28 cellular contexts compared by ENCODE assay signal in the genomic region with DNA sequence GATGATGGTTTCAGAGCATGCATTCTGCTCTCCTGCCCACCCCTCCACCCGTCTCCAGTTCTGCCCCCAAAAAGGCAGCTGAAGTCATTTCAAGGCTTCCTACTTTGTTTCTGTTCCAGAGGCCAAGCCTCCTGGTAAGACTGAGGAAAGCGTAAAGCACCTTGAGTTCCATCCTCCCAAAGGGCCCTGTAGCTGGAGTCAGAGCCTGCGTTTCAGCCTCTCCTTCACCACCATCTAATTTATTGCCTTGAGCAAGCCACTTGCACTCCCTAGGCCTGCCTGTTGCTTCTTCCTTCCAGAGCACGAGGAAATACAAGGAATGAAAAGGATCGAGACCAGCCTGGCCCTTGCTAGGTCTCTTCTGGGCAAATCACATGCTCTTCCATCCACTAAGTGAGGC.
"Had no signal": no experiment of that assay in that cellular context is flagged by ENCODE, and none has a peak within 500 bp of the region (broad histone marks: within the 10 kb centered on the region; RNA-seq: fewer than 3 reads in every experiment).

No MANE protein-coding gene starts in this region.

- H3K9me3 ChIP-seq: ovary, psoas muscle, right lobe of liver, sigmoid colon, stomach, thoracic aorta, thyroid gland, tibial nerve, upper lobe of left lung had no signal

- H3K27me3 ChIP-seq: ovary, right lobe of liver, sigmoid colon, thyroid gland, tibial nerve, upper lobe of left lung had no signal

- FAIRE-seq: small intestine, urothelium cell line had no signal

- H3K4me1 Mint-ChIP-seq: stimulated activated effector memory CD8-positive, alpha-beta T cell treated with anti-CD3 and anti-CD28 coated beads, Interleukin-12 subunit alpha, Interleukin-12 subunit beta, amount 100 ng/mL, for 72 hours had no signal

- H3K4me1 ChIP-seq: parathyroid adenoma had no signal

- H3K27ac Mint-ChIP-seq: natural killer cell; nephron; neural progenitor cell; progenitor cell of endocrine pancreas; stimulated activated effector memory CD8-positive, alpha-beta T cell treated with anti-CD3 and anti-CD28 coated beads, Interleukin-12 subunit alpha, Interleukin-12 subunit beta, amount 100 ng/mL, for 72 hours; stimulated activated naive B cell treated with anti-CD40 and anti-IgM and Interleukin-4, amounts not matched to agents 10 μg/mL and 1 μg/mL and 100 μg/mL, for 72 hours; stimulated activated naive CD8-positive, alpha-beta T cell treated with anti-CD3 and anti-CD28 coated beads, Interleukin-15, Interleukin-2, amounts not matched to agents 100 ng/mL and 50 ng/mL, for 24 hours had no signal

- H3K79me2 ChIP-seq: parathyroid adenoma had no signal

- H3K4me3 Mint-ChIP-seq: natural killer cell; nephron; neural progenitor cell; stimulated activated effector memory CD8-positive, alpha-beta T cell treated with anti-CD3 and anti-CD28 coated beads, Interleukin-12 subunit alpha, Interleukin-12 subunit beta, amount 100 ng/mL, for 72 hours; stimulated activated naive B cell treated with anti-CD40 and anti-IgM and Interleukin-4, amounts not matched to agents 10 μg/mL and 1 μg/mL and 100 μg/mL, for 72 hours; stimulated activated naive CD8-positive, alpha-beta T cell treated with anti-CD3 and anti-CD28 coated beads, Interleukin-15, Interleukin-2, amounts not matched to agents 100 ng/mL and 50 ng/mL, for 24 hours had no signal

- H3K4me2 ChIP-seq: neural progenitor cell had no signal

- H3K9me3 Mint-ChIP-seq: natural killer cell; nephron; neural progenitor cell; stimulated activated effector memory CD8-positive, alpha-beta T cell treated with anti-CD3 and anti-CD28 coated beads, Interleukin-12 subunit alpha, Interleukin-12 subunit beta, amount 100 ng/mL, for 72 hours; stimulated activated naive B cell treated with anti-CD40 and anti-IgM and Interleukin-4, amounts not matched to agents 10 μg/mL and 1 μg/mL and 100 μg/mL, for 72 hours; stimulated activated naive CD8-positive, alpha-beta T cell treated with anti-CD3 and anti-CD28 coated beads, Interleukin-15, Interleukin-2, amounts not matched to agents 100 ng/mL and 50 ng/mL, for 24 hours had no signal

- H2AFZ ChIP-seq: neural progenitor cell, parathyroid adenoma had no signal

- H3K27ac ChIP-seq: neural progenitor cell, ovary, parathyroid adenoma, psoas muscle, right lobe of liver, sigmoid colon, thoracic aorta, thyroid gland, tibial nerve, upper lobe of left lung had no signal

- DNase-seq: natural killer cell; occipital lobe; ovary; posterior cingulate gyrus; psoas muscle; right cardiac atrium; right lobe of liver; sigmoid colon; small intestine; stimulated activated CD4-positive, alpha-beta T cell treated with anti-CD3 and anti-CD28 coated beads, Interleukin-15, amount 100 ng/mL, for 24 hours; stimulated activated CD4-positive, alpha-beta T cell treated with anti-CD3 and anti-CD28 coated beads, Interleukin-2, amount 100 ng/mL, for 24 hours; stimulated activated CD4-positive, alpha-beta T cell treated with anti-CD3 and anti-CD28 coated beads, Interleukin-2, amount 100 ng/mL, for 48 hours; stimulated activated CD4-positive, alpha-beta T cell treated with anti-CD3 and anti-CD28 coated beads, Interleukin-4, amount 100 ng/mL, for 24 hours; stimulated activated naive B cell treated with anti-CD40 and anti-IgM and Interleukin-4, amounts not matched to agents 10 μg/mL and 1 μg/mL and 100 μg/mL, for 72 hours; stimulated activated naive CD4-positive, alpha-beta T cell treated with Interleukin-2 at 50 U/mL for 16 hours; stomach; thyroid gland; trophoblast cell; upper lobe of left lung had no signal

- H3K36me3 ChIP-seq: neural progenitor cell, ovary, right lobe of liver, sigmoid colon, stomach, thoracic aorta, thyroid gland, tibial nerve, upper lobe of left lung had no signal

- H3K4me3 ChIP-seq: neural progenitor cell, ovary, psoas muscle, right lobe of liver, sigmoid colon, stomach, thoracic aorta, thyroid gland, tibial nerve, upper lobe of left lung had no signal

- H3K36me3 Mint-ChIP-seq: natural killer cell; neural progenitor cell; stimulated activated effector memory CD8-positive, alpha-beta T cell treated with anti-CD3 and anti-CD28 coated beads, Interleukin-12 subunit alpha, Interleukin-12 subunit beta, amount 100 ng/mL, for 72 hours; stimulated activated naive B cell treated with anti-CD40 and anti-IgM and Interleukin-4, amounts not matched to agents 10 μg/mL and 1 μg/mL and 100 μg/mL, for 72 hours had no signal

- H3K9ac ChIP-seq: neural progenitor cell, parathyroid adenoma had no signal
